9 cellular contexts compared by ENCODE assay signal in the genomic region with DNA sequence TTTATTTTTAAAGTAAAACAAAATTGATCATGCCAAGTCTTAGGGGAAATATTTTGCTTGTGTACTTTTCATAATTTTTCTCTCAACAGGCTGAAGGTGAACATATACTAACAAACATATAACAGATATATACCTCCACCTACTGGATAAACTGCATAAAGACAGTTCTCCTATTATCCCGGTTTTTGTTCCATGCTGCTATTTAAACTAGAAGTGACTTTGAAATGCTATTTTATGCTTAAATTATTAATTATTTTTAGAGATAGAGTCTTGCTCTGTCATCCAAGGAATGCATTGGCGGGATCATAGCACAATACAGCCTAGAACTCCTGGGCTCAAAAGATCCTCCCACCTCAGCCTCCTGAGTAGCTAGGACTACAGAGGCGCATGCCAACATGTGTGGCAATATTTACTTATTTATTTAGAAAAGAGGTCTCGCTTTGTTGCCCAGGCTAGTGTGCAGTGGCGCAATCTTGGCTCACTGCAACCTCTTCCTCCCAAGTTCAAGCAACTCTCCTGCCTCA. TPM values are rescaled to one million over a fixed set of nuclear protein-coding genes. Genes with fewer than 3 reads are reported as not detected.
DNase-seq lines count a peak whose midpoint lies in the region; ATAC-seq lines count a peak whose summit lies in the region.
"Had no signal": no experiment of that assay in that cellular context is flagged by ENCODE, and none has a peak within 500 bp of the region (broad histone marks: within the 10 kb centered on the region; RNA-seq: fewer than 3 reads in every experiment).

No MANE protein-coding gene starts in this region.

- peak; percentile 47 for ATAC-seq in HG02798 (IDR thresholded peaks at IDR 0.05; ENCODE audit: poor library complexity, unreplicated experiment)

- DNase-seq in DMS153 treated with DMSO at 0.1 percent for 48 hours (lab: John Stamatoyannopoulos, UW; ENCODE audit: unreplicated experiment) = peak; percentile 39
- DNase-seq in DMS153 (lab: John Stamatoyannopoulos, UW) = no peak
- peak; percentile 7 for DNase-seq in NCI-H69 (lab: John Stamatoyannopoulos, UW)
- DNase-seq in dedifferentiated amniotic fluid mesenchymal stem cell (ENCODE audit: extremely low spot score) = peak; percentile 24
- DNase-seq in myocyte (ENCODE audit: low read depth) = peak; percentile 37
- DNase-seq in activated T-cell treated with anti-CD3 and anti-CD28 coated beads, Interleukin-2, amount 50 U/mL, for 48 hours = no peak
- DNase-seq in nucleus accumbens (lab: John Stamatoyannopoulos, UW) = no peak

RNA-seq across cellular contexts. Expression of gene ST3GAL6, which starts 49.8 kb away (rescaled TPM):
- 0.31 and 6.3 TPM in 2 replicates for total RNA-seq in myocyte
- 0.19 TPM for polyA plus RNA-seq in myocyte (2012)
- total RNA-seq: T-helper 1 cell treated with Interleukin-12 subunit alpha and Interleukin-12 subunit beta and Interleukin-4 antibody, amounts not matched to agents 30 ng/mL and 1 ng/mL, for 36 hours had no signal

Comparison
In these comparisons a context has a peak if more than half of its experiments do, and no peak if none do; other contexts are left out.
1. DNase-seq: peak in DMS153 treated with DMSO at 0.1 percent for 48 hours (single experiment), NCI-H69 (single experiment), dedifferentiated amniotic fluid mesenchymal stem cell (single experiment) and myocyte (single experiment); none in DMS153 (single experiment), activated T-cell treated with anti-CD3 and anti-CD28 coated beads, Interleukin-2, amount 50 U/mL, for 48 hours (0 of 2) and nucleus accumbens (0 of 56).